Comparison of ENCODE assay signal across 30 cellular contexts in the genomic region with DNA sequence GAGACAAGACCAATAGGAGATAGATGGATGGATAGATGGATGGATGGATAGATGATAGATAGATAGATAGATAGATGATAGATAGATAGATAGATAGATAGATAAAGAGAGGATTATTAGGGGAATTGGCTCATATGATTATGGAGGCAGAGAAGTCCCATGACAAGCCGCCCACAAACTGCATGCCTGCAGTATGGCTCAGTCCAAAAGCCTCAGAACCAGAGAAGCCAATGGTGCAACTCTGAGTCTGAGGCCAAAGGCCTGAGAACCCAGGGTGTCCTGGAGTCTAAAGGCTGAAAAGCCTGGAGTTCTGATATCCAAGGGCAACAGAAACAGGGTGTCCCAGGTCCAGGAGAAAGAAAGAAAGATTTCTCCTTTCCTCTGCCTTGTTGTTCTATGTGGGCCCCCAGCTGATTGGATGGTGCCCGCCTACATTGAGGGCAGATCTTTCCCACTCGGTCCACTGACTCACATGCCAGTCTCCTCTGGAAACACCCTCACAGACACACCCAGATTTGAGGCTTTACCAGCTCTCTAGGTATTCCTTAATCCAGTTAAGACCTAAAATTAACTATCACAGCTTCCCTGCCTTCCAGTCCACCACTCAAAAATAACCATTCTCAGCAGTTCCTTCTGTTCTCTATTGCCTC. TPM values are rescaled to one million over a fixed set of nuclear protein-coding genes. Genes with fewer than 3 reads are reported as not detected.
DNase-seq lines count a peak whose midpoint lies in the region; ATAC-seq and TF ChIP-seq lines count a peak whose summit lies in the region.
"Had no signal": no experiment of that assay in that cellular context is flagged by ENCODE, and none has a peak within 500 bp of the region (broad histone marks: within the 10 kb centered on the region; RNA-seq: fewer than 3 reads in every experiment).

No MANE protein-coding gene starts in this region.

- H3K4me2 ChIP-seq in mammary epithelial cell (ENCODE audit: insufficient read depth, low read depth, low read length) (peak overlapping the region; percentile 8), OCI-LY7 (ENCODE audit: low read length) (no peak overlapping the region)

- peaks cover 18% of the 10 kb centered on the region for H3K79me2 ChIP-seq in mammary epithelial cell (ENCODE audit: insufficient read depth, low read length)
- H3K79me2 ChIP-seq in OCI-LY7 (ENCODE audit: insufficient read depth, low read depth, low read length), result no peaks in the 10 kb centered on the region

- ATAC-seq in GM19328 (IDR thresholded peaks at IDR 0.05; ENCODE audit: unreplicated experiment), result no peak
- ATAC-seq: HCT116; left ventricle myocardium superior; stimulated activated naive B cell treated with anti-CD40 and anti-IgM and Interleukin-4, amounts not matched to agents 10 μg/mL and 1 μg/mL and 100 μg/mL, for 72 hours had no signal

- H3K27me3 ChIP-seq in mammary epithelial cell (ENCODE audit: insufficient read depth, low read length) (no peaks in the 10 kb centered on the region), Caco-2 (replicated peaks; ENCODE audit: control insufficient read depth, insufficient read depth, low read length) (no peaks in the 10 kb centered on the region)
- H3K27me3 ChIP-seq: ascending aorta had no signal

- in situ Hi-C loops in mammary epithelial cell (cut with MboI; ENCODE audit: low sequenced_read_pairs in 2 of 2), result no loop called here

- no peak overlapping the region for H3K4me3 ChIP-seq in mammary epithelial cell (replicated peaks in 1 of 3; ENCODE audit: insufficient read depth in 1 of 3, low read depth in 2 of 3, low read length in 3 of 3)
- H3K4me3 ChIP-seq in foreskin fibroblast (ENCODE audit: low read depth in 1 of 2, low read length in 2 of 2), result no peak overlapping the region
- H3K4me3 ChIP-seq in OCI-LY7 (ENCODE audit: low read depth, low read length, poor library complexity, severe bottlenecking), result no peak overlapping the region
- H3K4me3 ChIP-seq in Caco-2 (ENCODE audit: low read depth, low read length), result no peak overlapping the region
- H3K4me3 ChIP-seq: ascending aorta, prostate gland, SK-N-MC had no signal

- BruUV-seq in mammary epithelial cell (replicated peaks; lab: Mats Ljungman, UMichigan) (TSS peak; percentile 51), OCI-LY7 (replicated peaks; lab: Mats Ljungman, UMichigan) (no TSS peak), Caco-2 (replicated peaks; lab: Mats Ljungman, UMichigan) (no TSS peak)

- H2AFZ ChIP-seq in mammary epithelial cell (ENCODE audit: low read depth, low read length), result peak overlapping the region; percentile 6
- no peak overlapping the region for H2AFZ ChIP-seq in OCI-LY7 (ENCODE audit: low read length)

- DNase-seq in CD1c-positive myeloid dendritic cell (ENCODE audit: extremely low spot score), result peak; percentile 13
- DNase-seq in LHCN-M2 (ENCODE audit: low read depth), result peak; percentile 23
- peak; percentile 74 for DNase-seq in mammary epithelial cell
- DNase-seq in foreskin fibroblast, result peak; percentile 48 to 67
- DNase-seq in OCI-LY7 (ENCODE audit: low spot score), result no peak
- no peak for DNase-seq in Caco-2
- DNase-seq in NCI-H146 treated with DMSO at 0.1 percent for 48 hours (lab: John Stamatoyannopoulos, UW; ENCODE audit: unreplicated experiment), result no peak
- DNase-seq: ACHN; activated B cell treated with CpG ODN at 0.5 μM for 24 hours; activated CD4-positive, alpha-beta T cell treated with anti-CD3 and anti-CD28 coated beads, Interleukin-2, amount 10 ng/mL, durations not matched to agents 7 days and 5 days; activated effector memory CD4-positive, alpha-beta T cell treated with anti-CD3 and anti-CD28 coated beads, Interleukin-2, amount 50 U/mL, for 16 hours; activated T-cell treated with anti-CD3 and anti-CD28 coated beads, Interleukin-2, amount 50 U/mL, for 1 hour; dermis blood vessel endothelial cell; endodermal cell; islet precursor cell; Kasumi-1; left ventricle myocardium superior; naive B cell; NCI-H1436 treated with DMSO at 0.1 percent for 48 hours; stimulated activated naive B cell treated with anti-CD40 and anti-IgM and Interleukin-4, amounts not matched to agents 10 μg/mL and 1 μg/mL and 100 μg/mL, for 72 hours; substantia nigra; T-helper 1 cell; trophoblast cell had no signal

- H3K36me3 Mint-ChIP-seq in Caco-2 (ENCODE audit: insufficient read depth, unreplicated experiment), result no peaks in the 10 kb centered on the region
- H3K36me3 Mint-ChIP-seq: activated naive CD8-positive, alpha-beta T cell; mesothelial cell of epicardium; stimulated activated naive B cell treated with anti-CD40 and anti-IgM and Interleukin-4, amounts not matched to agents 10 μg/mL and 1 μg/mL and 100 μg/mL, for 72 hours had no signal

- H4K20me1 ChIP-seq in mammary epithelial cell (ENCODE audit: insufficient read depth, low read length), result no peaks in the 10 kb centered on the region
- H4K20me1 ChIP-seq in OCI-LY7 (ENCODE audit: insufficient read depth, low read length), result no peaks in the 10 kb centered on the region

- H3K9me3 ChIP-seq in mammary epithelial cell (replicated peaks; ENCODE audit: insufficient read depth, low read length) (peaks cover 4% of the 10 kb centered on the region), OCI-LY7 (ENCODE audit: low read length) (peaks cover 8% of the 10 kb centered on the region; the same call in 1 of the 2 replicates), Caco-2 (peaks cover 7% of the 10 kb centered on the region; the same call in 1 of the 2 replicates)
- H3K9me3 ChIP-seq: ascending aorta, prostate gland had no signal

- intact Hi-C loops in mammary epithelial cell (cut with micrococcal nuclease) (loop anchor here (1.0 kb wide), 1 partner anchor 349 kb away; no protein-coding TSS in a partner anchor), OCI-LY7 (cut with micrococcal nuclease; ENCODE audit: unreplicated experiment) (no loop called here), Caco-2 (cut with micrococcal nuclease; ENCODE audit: unreplicated experiment) (no loop called here)

- H3K9me3 Mint-ChIP-seq in Caco-2 (ENCODE audit: unreplicated experiment), result peaks cover 35% of the 10 kb centered on the region

- TF ChIP-seq CTCF in mammary epithelial cell (conservative IDR thresholded peaks at IDR 0.05 in 1 of 2, IDR thresholded peaks at IDR 0.05 in 1 of 2; ENCODE audit: extremely low read depth in 1 of 2, insufficient read depth in 1 of 2, low read depth in 1 of 2, low read length in 2 of 2) (no peak), foreskin fibroblast (IDR thresholded peaks at IDR 0.05; ENCODE audit: low read depth, low read length) (no peak), OCI-LY7 (conservative IDR thresholded peaks at IDR 0.05; ENCODE audit: low read length) (no peak), Caco-2 (IDR thresholded peaks at IDR 0.05; ENCODE audit: insufficient read depth in 1 of 2, low read depth in 1 of 2, low read length in 1 of 2, severe bottlenecking in 1 of 2, unreplicated experiment in 1 of 2) (no peak)

- H3K4me1 ChIP-seq in mammary epithelial cell (ENCODE audit: insufficient read depth, low read length), result peaks cover 37% of the 10 kb centered on the region
- peaks cover 12% of the 10 kb centered on the region for H3K4me1 ChIP-seq in OCI-LY7 (ENCODE audit: insufficient read depth, low read length, poor library complexity, severe bottlenecking)
- peaks cover 3% of the 10 kb centered on the region; the same call in 1 of the 2 replicates for H3K4me1 ChIP-seq in Caco-2
- H3K4me1 ChIP-seq: ascending aorta, prostate gland had no signal

- H3K27me3 Mint-ChIP-seq in Caco-2 (ENCODE audit: insufficient read depth, unreplicated experiment), result no peaks in the 10 kb centered on the region
- H3K27me3 Mint-ChIP-seq: activated B cell treated with CpG ODN at 0.5 μM for 24 hours; activated naive CD8-positive, alpha-beta T cell had no signal

- H3K9me2 ChIP-seq in OCI-LY7 (ENCODE audit: insufficient read depth, low read length), result no peaks in the 10 kb centered on the region

- H3K36me3 ChIP-seq in mammary epithelial cell (ENCODE audit: insufficient read depth, low read length) (no peaks in the 10 kb centered on the region), OCI-LY7 (ENCODE audit: insufficient read depth, low read length) (no peaks in the 10 kb centered on the region), Caco-2 (ENCODE audit: control insufficient read depth, insufficient read depth, low read length) (no peaks in the 10 kb centered on the region)
- H3K36me3 ChIP-seq: ascending aorta, prostate gland had no signal

- peak overlapping the region; percentile 28 for H3K9ac ChIP-seq in mammary epithelial cell (ENCODE audit: insufficient read depth, low read length)

- CTCF ChIA-PET in mammary epithelial cell (lab: Charles Lee; ENCODE audit: low non-redundant PET) (interaction anchor here (0.6 kb wide), 1 partner anchor 161 kb away, joined by 4 read pairs; no protein-coding TSS in a partner anchor), OCI-LY7 (lab: Charles Lee; ENCODE audit: unreplicated experiment) (no interaction called here), Caco-2 (lab: Charles Lee) (interaction anchor here (0.5 kb wide), 1 partner anchor 380 kb away, joined by 3 read pairs; no protein-coding TSS in a partner anchor)

- WGBS in mammary epithelial cell (ENCODE audit: low coverage, missing lambda C conversion rate), result 65% methylated on average over 3 of the region's 3 CpGs

- H3K27ac ChIP-seq in mammary epithelial cell (ENCODE audit: insufficient read depth, low read depth, low read length), result peak overlapping the region; percentile 65
- no peak overlapping the region for H3K27ac ChIP-seq in OCI-LY7 (ENCODE audit: low read depth, low read length, poor library complexity, severe bottlenecking)
- H3K27ac ChIP-seq: ascending aorta, prostate gland, SK-N-MC had no signal

- dilution Hi-C loops in mammary epithelial cell (cut with HindIII; ENCODE audit: low sequenced_read_pairs), result no loop called here

- H3K27ac Mint-ChIP-seq in Caco-2 (ENCODE audit: unreplicated experiment), result no peak overlapping the region
- H3K27ac Mint-ChIP-seq: activated B cell treated with CpG ODN at 0.5 μM for 24 hours; activated CD4-positive, alpha-beta T cell treated with anti-CD3 and anti-CD28 coated beads, Interleukin-2, amount 10 ng/mL, durations not matched to agents 7 days and 5 days; activated naive CD8-positive, alpha-beta T cell; endodermal cell; mesothelial cell of epicardium; naive B cell; stimulated activated naive B cell treated with anti-CD40 and anti-IgM and Interleukin-4, amounts not matched to agents 10 μg/mL and 1 μg/mL and 100 μg/mL, for 72 hours had no signal

- POLR2A ChIA-PET in OCI-LY7 (lab: Charles Lee) (interaction anchor here (0.6 to 1.2 kb wide), 2 partner anchors 21 to 36 kb away, joined by 3 read pairs; no protein-coding TSS in a partner anchor), Caco-2 (lab: Charles Lee) (no interaction called here)

- H3K4me1 Mint-ChIP-seq in Caco-2 (ENCODE audit: low read depth, unreplicated experiment), result peaks cover 4% of the 10 kb centered on the region
- H3K4me1 Mint-ChIP-seq: activated B cell treated with CpG ODN at 0.5 μM for 24 hours; activated CD4-positive, alpha-beta T cell treated with anti-CD3 and anti-CD28 coated beads, Interleukin-2, amount 10 ng/mL, durations not matched to agents 7 days and 5 days; endodermal cell; naive B cell had no signal

- H3K4me3 Mint-ChIP-seq in Caco-2 (ENCODE audit: unreplicated experiment), result no peak overlapping the region
- H3K4me3 Mint-ChIP-seq: activated B cell treated with CpG ODN at 0.5 μM for 24 hours; activated CD4-positive, alpha-beta T cell treated with anti-CD3 and anti-CD28 coated beads, Interleukin-2, amount 10 ng/mL, durations not matched to agents 7 days and 5 days; activated naive CD8-positive, alpha-beta T cell; endodermal cell; mesothelial cell of epicardium; naive B cell; stimulated activated naive B cell treated with anti-CD40 and anti-IgM and Interleukin-4, amounts not matched to agents 10 μg/mL and 1 μg/mL and 100 μg/mL, for 72 hours had no signal

RNA-seq across cellular contexts. Expression of a gene that starts 39.6 kb away (rescaled TPM):
- total RNA-seq in LHCN-M2 (2014; rRNA removed), result 42.2 and 46.9 TPM in 2 replicates
- 38.4 TPM for polyA plus RNA-seq in LHCN-M2 (2012)
- 100 to 1,000 TPM in 1 of 2 donors, 10 to 100 TPM in 1; 75.3 to 109 TPM for total RNA-seq in mammary epithelial cell
- 63.4 TPM for polyA plus RNA-seq in mammary epithelial cell
- polyA minus RNA-seq in mammary epithelial cell, result 33.1 TPM
- 30.2 and 40.6 TPM in 2 replicates for total RNA-seq in OCI-LY7 (2014; rRNA removed; shearing (Covaris generic))
- total RNA-seq in OCI-LY7 (2022), result 64.6 and 65.9 TPM in 2 replicates
- total RNA-seq in Caco-2 (2022), result 129 and 135 TPM in 2 replicates

Comparison
In these comparisons a context has a peak if more than half of its experiments do, and no peak if none do; other contexts are left out.
1. DNase-seq: peak in CD1c-positive myeloid dendritic cell (single experiment), LHCN-M2 (single experiment), mammary epithelial cell (single experiment) and foreskin fibroblast (2 of 2); none in OCI-LY7 (single experiment), Caco-2 (0 of 2) and NCI-H146 treated with DMSO at 0.1 percent for 48 hours (single experiment).